In genomic region chr12:15629108-15629507, GRCh38 we compare ENCODE assay signal across 1 cellular context.
A peak's percentile ranks its signal among the peaks of the same experiment; 100 is the strongest.
TF ChIP-seq lines count a peak whose summit lies in the region.

No MANE protein-coding gene starts in this region.

TF ChIP-seq in HepG2, 621 proteins besides CTCF, POLR2A, EP300 and RAD21 (continued from another document and continues in another):
- no peak for TF ChIP-seq MXD3 (CRISPR knock-in tag; IDR thresholded peaks at IDR 0.05)
- no peak for TF ChIP-seq ZNF292 (CRISPR knock-in tag; IDR thresholded peaks at IDR 0.05; ENCODE audit: borderline replicate concordance, low read depth)
- TF ChIP-seq ZNF761 (CRISPR knock-in tag; conservative IDR thresholded peaks at IDR 0.05), result no peak
- no peak for TF ChIP-seq STAT6 (CRISPR knock-in tag; IDR thresholded peaks at IDR 0.05; ENCODE audit: borderline replicate concordance)
- no peak for TF ChIP-seq FOXA1 (IDR thresholded peaks at IDR 0.05)
- no peak for TF ChIP-seq FOXA1 (CRISPR knock-in tag; IDR thresholded peaks at IDR 0.05)
- TF ChIP-seq SNAPC2 (CRISPR knock-in tag; IDR thresholded peaks at IDR 0.05), result no peak
- no peak for TF ChIP-seq CHCHD3 (CRISPR knock-in tag; IDR thresholded peaks at IDR 0.05)
- TF ChIP-seq, protein P1, sequence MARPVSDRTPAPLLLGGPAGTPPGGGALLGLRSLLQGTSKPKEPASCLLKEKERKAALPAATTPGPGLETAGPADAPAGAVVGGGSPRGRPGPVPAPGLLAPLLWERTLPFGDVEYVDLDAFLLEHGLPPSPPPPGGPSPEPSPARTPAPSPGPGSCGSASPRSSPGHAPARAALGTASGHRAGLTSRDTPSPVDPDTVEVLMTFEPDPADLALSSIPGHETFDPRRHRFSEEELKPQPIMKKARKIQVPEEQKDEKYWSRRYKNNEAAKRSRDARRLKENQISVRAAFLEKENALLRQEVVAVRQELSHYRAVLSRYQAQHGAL (CRISPR knock-in tag; IDR thresholded peaks at IDR 0.05; ENCODE audit: not compliant biosample characterization), result no peak
- no peak for TF ChIP-seq U2AF1 (optimal IDR thresholded peaks at IDR 0.05; ENCODE audit: low read depth, low read length)
- peak; percentile 98 for TF ChIP-seq ZNF644 (CRISPR knock-in tag; IDR thresholded peaks at IDR 0.05; ENCODE audit: low read depth)
- no peak for TF ChIP-seq RERE (CRISPR knock-in tag; IDR thresholded peaks at IDR 0.05; ENCODE audit: low read depth)
- no peak for TF ChIP-seq MBNL3 (CRISPR knock-in tag; conservative IDR thresholded peaks at IDR 0.05)
- no peak for TF ChIP-seq SRSF1 (optimal IDR thresholded peaks at IDR 0.05; ENCODE audit: low read depth, low read length)
- TF ChIP-seq, protein P2, sequence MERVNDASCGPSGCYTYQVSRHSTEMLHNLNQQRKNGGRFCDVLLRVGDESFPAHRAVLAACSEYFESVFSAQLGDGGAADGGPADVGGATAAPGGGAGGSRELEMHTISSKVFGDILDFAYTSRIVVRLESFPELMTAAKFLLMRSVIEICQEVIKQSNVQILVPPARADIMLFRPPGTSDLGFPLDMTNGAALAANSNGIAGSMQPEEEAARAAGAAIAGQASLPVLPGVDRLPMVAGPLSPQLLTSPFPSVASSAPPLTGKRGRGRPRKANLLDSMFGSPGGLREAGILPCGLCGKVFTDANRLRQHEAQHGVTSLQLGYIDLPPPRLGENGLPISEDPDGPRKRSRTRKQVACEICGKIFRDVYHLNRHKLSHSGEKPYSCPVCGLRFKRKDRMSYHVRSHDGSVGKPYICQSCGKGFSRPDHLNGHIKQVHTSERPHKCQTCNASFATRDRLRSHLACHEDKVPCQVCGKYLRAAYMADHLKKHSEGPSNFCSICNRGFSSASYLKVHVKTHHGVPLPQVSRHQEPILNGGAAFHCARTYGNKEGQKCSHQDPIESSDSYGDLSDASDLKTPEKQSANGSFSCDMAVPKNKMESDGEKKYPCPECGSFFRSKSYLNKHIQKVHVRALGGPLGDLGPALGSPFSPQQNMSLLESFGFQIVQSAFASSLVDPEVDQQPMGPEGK (CRISPR knock-in tag; IDR thresholded peaks at IDR 0.05), result no peak; the same call in 1 of the 2 replicates
- no peak for TF ChIP-seq SMYD3 (CRISPR knock-in tag; IDR thresholded peaks at IDR 0.05)
- TF ChIP-seq KLF12 (CRISPR knock-in tag; IDR thresholded peaks at IDR 0.05; ENCODE audit: borderline replicate concordance), result no peak
- TF ChIP-seq SALL2 (CRISPR knock-in tag; IDR thresholded peaks at IDR 0.05), result no peak
- no peak for TF ChIP-seq ARNT (IDR thresholded peaks at IDR 0.05)
- TF ChIP-seq SP140L (CRISPR knock-in tag; IDR thresholded peaks at IDR 0.05; ENCODE audit: borderline replicate concordance), result 0 out of 2 replicates have a peak, but pooled peaks have one; percentile 31
- TF ChIP-seq ZSCAN9 (CRISPR knock-in tag; IDR thresholded peaks at IDR 0.05; ENCODE audit: borderline replicate concordance), result 0 out of 2 replicates have a peak, but pooled peaks have one; percentile 19
- no peak for TF ChIP-seq MAFG (CRISPR knock-in tag; IDR thresholded peaks at IDR 0.05)
- TF ChIP-seq, protein P3, sequence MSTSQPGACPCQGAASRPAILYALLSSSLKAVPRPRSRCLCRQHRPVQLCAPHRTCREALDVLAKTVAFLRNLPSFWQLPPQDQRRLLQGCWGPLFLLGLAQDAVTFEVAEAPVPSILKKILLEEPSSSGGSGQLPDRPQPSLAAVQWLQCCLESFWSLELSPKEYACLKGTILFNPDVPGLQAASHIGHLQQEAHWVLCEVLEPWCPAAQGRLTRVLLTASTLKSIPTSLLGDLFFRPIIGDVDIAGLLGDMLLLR (CRISPR knock-in tag; IDR thresholded peaks at IDR 0.05), result no peak
- TF ChIP-seq ZBTB21 (CRISPR knock-in tag; IDR thresholded peaks at IDR 0.05), result peak; percentile 73
- TF ChIP-seq PLRG1 (conservative IDR thresholded peaks at IDR 0.05), result no peak
- peak; percentile 38 for TF ChIP-seq MIXL1 (CRISPR knock-in tag; IDR thresholded peaks at IDR 0.05)
- TF ChIP-seq HNRNPLL (IDR thresholded peaks at IDR 0.05; ENCODE audit: low read depth, low read length, poor library complexity, severe bottlenecking), result no peak
- TF ChIP-seq PHF8 (CRISPR knock-in tag; IDR thresholded peaks at IDR 0.05), result no peak
- TF ChIP-seq TRAFD1 (CRISPR knock-in tag; IDR thresholded peaks at IDR 0.05; ENCODE audit: borderline replicate concordance), result no peak
- no peak for TF ChIP-seq ZNF317 (CRISPR knock-in tag; IDR thresholded peaks at IDR 0.05)
- no peak for TF ChIP-seq ZSCAN21 (CRISPR knock-in tag; IDR thresholded peaks at IDR 0.05; ENCODE audit: borderline replicate concordance)
- no peak for TF ChIP-seq ZNF607 (CRISPR knock-in tag; IDR thresholded peaks at IDR 0.05; ENCODE audit: borderline replicate concordance)
- no peak for TF ChIP-seq RNF219 (CRISPR knock-in tag; IDR thresholded peaks at IDR 0.05)
- no peak for TF ChIP-seq ZNF766 (CRISPR knock-in tag; IDR thresholded peaks at IDR 0.05; ENCODE audit: borderline replicate concordance)
- TF ChIP-seq PAF1 (CRISPR knock-in tag; IDR thresholded peaks at IDR 0.05), result no peak
- TF ChIP-seq ATRX (CRISPR knock-in tag; IDR thresholded peaks at IDR 0.05; ENCODE audit: borderline replicate concordance), result no peak
- no peak for TF ChIP-seq ZBTB10 (CRISPR knock-in tag; IDR thresholded peaks at IDR 0.05; ENCODE audit: borderline replicate concordance)
- TF ChIP-seq POGZ (CRISPR knock-in tag; IDR thresholded peaks at IDR 0.05), result peak; percentile 90
- TF ChIP-seq ZNF280D (CRISPR knock-in tag; IDR thresholded peaks at IDR 0.05), result 0 out of 2 replicates have a peak, but pooled peaks have one; percentile 53
